ENCODE assay signal across 11 cellular contexts in the genomic region with DNA sequence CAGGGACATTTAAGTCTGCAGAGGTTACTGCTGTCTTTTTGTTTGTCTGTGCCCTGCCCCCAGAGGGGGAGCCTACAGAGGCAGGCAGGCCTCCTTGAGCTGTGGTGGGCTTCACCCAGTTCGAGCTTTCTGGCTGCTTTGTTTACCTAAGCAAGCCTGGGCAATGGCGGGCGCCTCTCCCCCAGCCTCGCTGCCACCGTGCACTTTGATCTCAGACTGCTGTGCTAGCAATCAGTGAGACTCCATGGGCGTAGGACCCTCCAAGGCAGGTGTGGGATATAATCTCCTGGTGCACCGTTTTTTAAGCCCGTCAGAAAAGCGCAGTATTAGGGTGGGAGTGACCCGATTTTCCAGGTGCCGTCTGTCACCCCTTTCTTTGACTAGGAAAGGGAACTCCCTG. TPM values are rescaled to one million over a fixed set of nuclear protein-coding genes. Genes with fewer than 3 reads are reported as not detected.
"Had no signal": no experiment of that assay in that cellular context is flagged by ENCODE, and none has a peak within 500 bp of the region (broad histone marks: within the 10 kb centered on the region; RNA-seq: fewer than 3 reads in every experiment).

No MANE protein-coding gene starts in this region.

RNA-seq across cellular contexts. Expression of gene PKP1, which starts 43.7 kb away (rescaled TPM):
- total RNA-seq: activated naive CD4-positive, alpha-beta T cell treated with anti-CD3 and anti-CD28 coated beads for 36 hours; activated naive CD4-positive, alpha-beta T cell treated with anti-CD3 and anti-CD28 coated beads, Interleukin-2, amount 50 U/mL, for 72 hours; activated naive CD8-positive, alpha-beta T cell treated with anti-CD3 and anti-CD28 coated beads, Interleukin-2, amount 10 ng/mL, durations not matched to agents 7 days and 5 days; activated T-cell treated with anti-CD3 and anti-CD28 coated beads, Interleukin-2, amount 50 U/mL, for 4 hours; activated T-cell treated with anti-CD3 and anti-CD28 coated beads, Interleukin-2, amount 50 U/mL, for 72 hours; activated T-helper 1 cell treated with anti-CD3 and anti-CD28 coated beads, Interleukin-12 subunit alpha, Interleukin-12 subunit beta, Interleukin-2, Interleukin-4 antibody, amounts not matched to agents 30 ng/mL and 10 ng/mL and 1 ng/mL, durations not matched to agents 14 hours and 24 hours and 36 hours; activated T-helper 17 cell treated with anti-CD3 and anti-CD28 coated beads, Interleukin-2, amount 50 U/mL, for 72 hours; activated T-helper 2 cell treated with anti-CD3 and anti-CD28 coated beads, Interferon-gamma antibody, Interleukin-2, Interleukin-4, amounts not matched to agents 10 μg/mL and 5 μg/mL and 100 μg/mL, durations not matched to agents 14 hours and 24 hours and 36 hours; ascending aorta had no signal

RNA-seq across cellular contexts. Expression of gene IGFN1, which starts 49.0 kb away (rescaled TPM):
- total RNA-seq: activated naive CD4-positive, alpha-beta T cell treated with anti-CD3 and anti-CD28 coated beads for 36 hours; activated naive CD4-positive, alpha-beta T cell treated with anti-CD3 and anti-CD28 coated beads, Interleukin-2, amount 50 U/mL, for 72 hours; activated naive CD8-positive, alpha-beta T cell treated with anti-CD3 and anti-CD28 coated beads for 36 hours; activated naive CD8-positive, alpha-beta T cell treated with anti-CD3 and anti-CD28 coated beads, Interleukin-2, amount 10 ng/mL, durations not matched to agents 7 days and 5 days; activated T-cell treated with anti-CD3 and anti-CD28 coated beads, Interleukin-2, amount 50 U/mL, for 4 hours; activated T-helper 1 cell treated with anti-CD3 and anti-CD28 coated beads, Interleukin-12 subunit alpha, Interleukin-12 subunit beta, Interleukin-2, Interleukin-4 antibody, amounts not matched to agents 30 ng/mL and 10 ng/mL and 1 ng/mL, durations not matched to agents 14 hours and 24 hours and 36 hours; activated T-helper 2 cell treated with anti-CD3 and anti-CD28 coated beads, Interferon-gamma antibody, Interleukin-2, Interleukin-4, amounts not matched to agents 10 μg/mL and 5 μg/mL and 100 μg/mL, durations not matched to agents 14 hours and 24 hours and 36 hours; ascending aorta; cardiac muscle cell had no signal
